8 cellular contexts compared by ENCODE assay signal in genomic region chr1:169534653-169535052, GRCh38.
"Had no signal": no experiment of that assay in that cellular context is flagged by ENCODE, and none has a peak within 500 bp of the region (broad histone marks: within the 10 kb centered on the region; RNA-seq: fewer than 3 reads in every experiment).

No MANE protein-coding gene starts in this region.

- ATAC-seq: GM12878 had no signal

- FAIRE-seq: G401.6, GM12878, GM12891, GM12892, GM18507, GM19239 had no signal

- H3K4me3 ChIP-seq: GM12878 had no signal

- DNase-seq: GDM1, GF-D8 had no signal
